In the genomic region with DNA sequence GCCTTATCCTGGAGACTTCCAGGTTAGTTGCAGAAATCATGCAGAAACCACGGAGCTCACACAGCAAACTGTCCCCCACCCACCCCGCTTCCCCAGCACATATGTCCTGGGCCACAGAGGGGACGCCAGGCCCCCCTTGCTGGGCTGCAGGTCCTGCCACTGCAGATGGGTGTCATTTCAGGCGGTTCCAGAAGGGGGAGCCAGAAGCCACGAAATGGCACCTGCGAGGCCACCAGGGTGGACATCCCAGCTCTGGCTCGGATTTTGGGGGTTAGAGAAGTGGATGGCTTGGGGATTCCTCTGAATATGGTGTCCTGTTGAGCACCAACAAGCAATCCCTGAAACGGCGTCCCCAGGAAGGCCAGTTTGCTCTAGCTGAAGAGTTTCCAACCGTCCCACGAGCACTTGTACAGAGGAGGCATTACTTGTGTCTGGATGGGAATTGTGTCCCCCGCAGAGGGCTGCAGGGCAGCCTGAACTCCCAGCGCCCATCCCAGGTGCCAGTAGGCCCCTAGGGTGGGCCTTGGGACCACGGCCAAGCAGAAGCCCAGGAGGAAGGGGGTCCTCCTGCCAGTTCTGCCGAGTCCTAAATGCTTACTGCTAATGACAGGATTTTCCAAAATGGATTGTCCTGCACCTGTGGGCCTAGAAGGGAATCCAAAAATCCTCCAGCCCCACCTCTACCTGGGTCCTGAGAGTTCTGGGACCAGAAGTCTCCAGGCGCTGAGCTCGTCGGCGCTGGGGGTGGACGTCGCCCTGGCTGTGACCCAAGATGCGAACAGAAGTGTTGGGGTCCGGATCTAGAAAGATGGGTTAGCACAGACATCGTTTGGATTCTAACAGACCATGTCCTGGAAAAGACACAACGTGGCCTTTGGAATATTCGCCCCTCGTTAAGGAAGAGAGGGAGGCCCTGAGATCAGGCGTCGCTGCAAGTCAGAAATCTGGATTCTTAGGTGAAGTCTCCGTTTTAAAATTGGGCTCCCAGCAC, we compare ENCODE assay signal across 8 cellular contexts. TPM values are rescaled to one million over a fixed set of nuclear protein-coding genes. Genes with fewer than 3 reads are reported as not detected.
DNase-seq lines count a peak whose midpoint lies in the region; ATAC-seq, FAIRE-seq and TF ChIP-seq lines count a peak whose summit lies in the region.

No MANE protein-coding gene starts in this region.

- H3K36me3 ChIP-seq in thoracic aorta = peaks cover 9% of the 10 kb centered on the region

- ATAC-seq in thoracic aorta (ENCODE audit: insufficient number of reproducible peaks, low FRiP score, low read depth) = peak; percentile 31

- H3K4me3 ChIP-seq in AG04450 (ENCODE audit: low read depth, low read length) (no peak overlapping the region), thoracic aorta (no peak overlapping the region)

- peak; percentile 83 for TF ChIP-seq CTCF in AG04450 (IDR thresholded peaks at IDR 0.05; ENCODE audit: low read depth, low read length)
- TF ChIP-seq CTCF in thoracic aorta (IDR thresholded peaks at IDR 0.05) = peak; percentile 92

- H3K27me3 Mint-ChIP-seq in activated CD4-positive, alpha-beta T cell treated with anti-CD3 and anti-CD28 coated beads, Interleukin-2, amount 10 ng/mL, durations not matched to agents 24 days and 14 days = no peaks in the 10 kb centered on the region

- H3K27me3 ChIP-seq in AG04450 (ENCODE audit: control insufficient read depth, insufficient read depth, low read length) = no peaks in the 10 kb centered on the region
- H3K27me3 ChIP-seq in thoracic aorta (replicated peaks; ENCODE audit: insufficient read depth) = no peaks in the 10 kb centered on the region

- intact Hi-C loops in activated CD4-positive, alpha-beta T cell treated with anti-CD3 and anti-CD28 coated beads, Interleukin-2, amount 10 ng/mL, durations not matched to agents 24 days and 14 days (cut with micrococcal nuclease) = loop anchor here (1.0 kb wide), 1 partner anchor 147 kb away; no protein-coding TSS in a partner anchor

- H3K4me3 Mint-ChIP-seq in activated CD4-positive, alpha-beta T cell treated with anti-CD3 and anti-CD28 coated beads, Interleukin-2, amount 10 ng/mL, durations not matched to agents 24 days and 14 days = no peak overlapping the region

- H3K9me3 Mint-ChIP-seq in activated CD4-positive, alpha-beta T cell treated with anti-CD3 and anti-CD28 coated beads, Interleukin-2, amount 10 ng/mL, durations not matched to agents 24 days and 14 days = no peaks in the 10 kb centered on the region

- H3K27ac ChIP-seq in AG04450 (ENCODE audit: low read depth, low read length) = no peak overlapping the region
- no peak overlapping the region for H3K27ac ChIP-seq in thoracic aorta

- peaks cover 7% of the 10 kb centered on the region for H3K36me3 Mint-ChIP-seq in activated CD4-positive, alpha-beta T cell treated with anti-CD3 and anti-CD28 coated beads, Interleukin-2, amount 10 ng/mL, durations not matched to agents 24 days and 14 days (ENCODE audit: low read depth)

- POLR2A ChIA-PET in AG04450 (lab: Yijun Ruan, JAX) = no interaction called here

- peak; percentile 83 for FAIRE-seq in GM12891 (lab: Jason Lieb, UNC)

- no peak overlapping the region for H3K27ac Mint-ChIP-seq in activated CD4-positive, alpha-beta T cell treated with anti-CD3 and anti-CD28 coated beads, Interleukin-2, amount 10 ng/mL, durations not matched to agents 24 days and 14 days

- CTCF ChIA-PET in AG04450 (lab: Charles Lee) = interaction anchor here (0.6 to 7.4 kb wide), 20 partner anchors 10 to 577 kb away, joined by 3 to 107 read pairs (median 3); no protein-coding TSS in a partner anchor

- H3K4me1 ChIP-seq in thoracic aorta (ENCODE audit: control insufficient read depth in 1 of 2, low read depth in 2 of 2) = no peaks in the 10 kb centered on the region

- H3K9me3 ChIP-seq in AG04450 (ENCODE audit: control insufficient read depth, insufficient read depth, low read length) (no peaks in the 10 kb centered on the region; the same call in 1 of the 2 replicates), thoracic aorta (no peaks in the 10 kb centered on the region)

- TF ChIP-seq POLR2A in GM12891 (IDR thresholded peaks at IDR 0.05; ENCODE audit: low read depth, low read length) = no peak

- DNase-seq in AG04450 (ENCODE audit: low read depth, low spot score) (no peak), GM12891 (ENCODE audit: insufficient read length, low spot score) (peak; percentile 84), LoVo (ENCODE audit: low spot score) (peak; percentile 15), mesenteric fat pad (ENCODE audit: low spot score) (peak; percentile 91), thoracic aorta (ENCODE audit: low spot score) (no peak), NCI-H526 treated with DMSO at 0.1 percent for 48 hours (lab: John Stamatoyannopoulos, UW) (no peak)
- peak; percentile 92 for DNase-seq in activated CD4-positive, alpha-beta T cell treated with anti-CD3 and anti-CD28 coated beads, Interleukin-2, amount 10 ng/mL, durations not matched to agents 24 days and 14 days
- peak; percentile 65 for DNase-seq in effector CD4-positive, alpha-beta T cell

- H3K4me1 Mint-ChIP-seq in activated CD4-positive, alpha-beta T cell treated with anti-CD3 and anti-CD28 coated beads, Interleukin-2, amount 10 ng/mL, durations not matched to agents 24 days and 14 days = peaks cover 9% of the 10 kb centered on the region

TF ChIP-seq in GM12891, 5 proteins besides CTCF, POLR2A, EP300 and RAD21:
- no peak for TF ChIP-seq POLR2AphosphoS5 (IDR thresholded peaks at IDR 0.05; ENCODE audit: low read depth, low read length)
- 0 out of 2 replicates have a peak, but pooled peaks have one; percentile 21 for TF ChIP-seq POU2F2 (IDR thresholded peaks at IDR 0.05; ENCODE audit: low read depth, low read length)

RNA-seq across cellular contexts. Expression of gene NFATC1, which starts 14.6 kb away (rescaled TPM):
- 0.73 and 1.1 TPM in 2 replicates for polyA plus RNA-seq in AG04450 (2011; rRNA removed)
- polyA minus RNA-seq in AG04450 (2011; rRNA and poly(A)+ RNA removed) = 1.2 and 1.5 TPM in 2 replicates
- 34.8 TPM for polyA plus RNA-seq in GM12891 (2012; ENCODE audit: low read depth, missing spikeins)
- total RNA-seq in activated CD4-positive, alpha-beta T cell treated with anti-CD3 and anti-CD28 coated beads, Interleukin-2, amount 10 ng/mL, durations not matched to agents 24 days and 14 days = 105 and 107 TPM in 2 replicates
- total RNA-seq in mesenteric fat pad (35.4 TPM), thoracic aorta (10 to 100 TPM; 27.6 to 40.8 TPM)

Comparison
In these comparisons a context has a peak if more than half of its experiments do, and no peak if none do; other contexts are left out.
1. DNase-seq: peak in GM12891 (single experiment), LoVo (single experiment), activated CD4-positive, alpha-beta T cell treated with anti-CD3 and anti-CD28 coated beads, Interleukin-2, amount 10 ng/mL, durations not matched to agents 24 days and 14 days (single experiment), effector CD4-positive, alpha-beta T cell (single experiment) and mesenteric fat pad (single experiment); none in AG04450 (single experiment), thoracic aorta (single experiment) and NCI-H526 treated with DMSO at 0.1 percent for 48 hours (single experiment).